In genomic region chr12:33439587-33440011, GRCh38 we compare ENCODE assay signal across 8 cellular contexts. TPM values are rescaled to one million over a fixed set of nuclear protein-coding genes. Genes with fewer than 3 reads are reported as not detected.
DNase-seq lines count a peak whose midpoint lies in the region; ATAC-seq and TF ChIP-seq lines count a peak whose summit lies in the region.

Gene SYT10, minus strand, starts transcription at chr12:33439819. Its CDS starts 297 bp downstream, at chr12:33439522.

- H3K36me3 Mint-ChIP-seq in HFFc6 (ENCODE audit: low read depth) (0 out of 2 replicates have a peak, but pooled peaks cover 5% of the 10 kb centered on the region), brain (no peaks in the 10 kb centered on the region), type B pancreatic cell (peaks cover 12% of the 10 kb centered on the region)

- peak; percentile 37 to 41 for ATAC-seq in lower lobe of right lung
- no peak for ATAC-seq in HG03520 (IDR thresholded peaks at IDR 0.05; ENCODE audit: unreplicated experiment)

- H3K4me1 Mint-ChIP-seq in HFFc6 (ENCODE audit: low read depth) = no peaks in the 10 kb centered on the region
- H3K4me1 Mint-ChIP-seq in brain = peaks cover 10% of the 10 kb centered on the region
- no peaks in the 10 kb centered on the region for H3K4me1 Mint-ChIP-seq in type B pancreatic cell (ENCODE audit: unreplicated experiment)

- H3K9me3 Mint-ChIP-seq in HFFc6 = peaks cover 17% of the 10 kb centered on the region
- H3K9me3 Mint-ChIP-seq in brain = no peaks in the 10 kb centered on the region
- no peaks in the 10 kb centered on the region for H3K9me3 Mint-ChIP-seq in type B pancreatic cell

- no peaks in the 10 kb centered on the region for H3K9me2 ChIP-seq in MM.1S (replicated peaks; ENCODE audit: insufficient read depth, low read length)

- no peak within 1 kb of the TSS for H3K27ac Mint-ChIP-seq in HFFc6
- peak within 1 kb of the TSS in 2 of 5 experiments; percentile 64 to 79 for H3K27ac Mint-ChIP-seq in brain
- no peak within 1 kb of the TSS for H3K27ac Mint-ChIP-seq in type B pancreatic cell

- H3K27me3 Mint-ChIP-seq in HFFc6 (ENCODE audit: insufficient read depth) = peaks cover 6% of the 10 kb centered on the region
- H3K27me3 Mint-ChIP-seq in brain = peaks cover 30% of the 10 kb centered on the region
- peaks cover 86% of the 10 kb centered on the region for H3K27me3 Mint-ChIP-seq in type B pancreatic cell

- H3K4me1 ChIP-seq in lower lobe of right lung (peaks cover 8% of the 10 kb centered on the region), MM.1S (ENCODE audit: low read length) (no peaks in the 10 kb centered on the region)

- no peaks in the 10 kb centered on the region for H3K79me2 ChIP-seq in MM.1S (ENCODE audit: low read length)

- intact Hi-C loops in lower lobe of right lung (cut with DNase I) = no loop called here

- H4K20me1 ChIP-seq in MM.1S (ENCODE audit: insufficient read depth, low read length) = no peaks in the 10 kb centered on the region

- CTCF ChIA-PET in AG04449 (lab: Yijun Ruan, JAX) = no interaction called here

- no peak within 1 kb of the TSS for H3K27ac ChIP-seq in lower lobe of right lung
- H3K27ac ChIP-seq in MM.1S (ENCODE audit: low read length) = no peak within 1 kb of the TSS

- peak within 1 kb of the TSS; percentile 58 for H3K4me3 ChIP-seq in AG04449 (ENCODE audit: low read depth, low read length)
- peak within 1 kb of the TSS; percentile 60 for H3K4me3 ChIP-seq in lower lobe of right lung
- H3K4me3 ChIP-seq in MM.1S (ENCODE audit: low read length) = no peak within 1 kb of the TSS

- H3K4me3 Mint-ChIP-seq in HFFc6 (peak within 1 kb of the TSS; percentile 74), brain (peak within 1 kb of the TSS; percentile 89 to 97 (median 94)), type B pancreatic cell (peak within 1 kb of the TSS; percentile 93)

- no peak for TF ChIP-seq CTCF in AG04449 (IDR thresholded peaks at IDR 0.05; ENCODE audit: insufficient read depth, low read length, missing control alignments)
- no peak for TF ChIP-seq CTCF in HFFc6 (IDR thresholded peaks at IDR 0.05)
- no peak for TF ChIP-seq CTCF in brain (conservative IDR thresholded peaks at IDR 0.05)
- no peak for TF ChIP-seq CTCF in lower lobe of right lung (IDR thresholded peaks at IDR 0.05)
- TF ChIP-seq CTCF in type B pancreatic cell (conservative IDR thresholded peaks at IDR 0.05) = no peak
- TF ChIP-seq CTCF in MM.1S (IDR thresholded peaks at IDR 0.05; ENCODE audit: low read length) = no peak

- POLR2A ChIA-PET in AG04449 (lab: Yijun Ruan, JAX) = no interaction called here

- H3K9me3 ChIP-seq in lower lobe of right lung (no peaks in the 10 kb centered on the region), MM.1S (replicated peaks; ENCODE audit: insufficient read depth, low read length) (no peaks in the 10 kb centered on the region)

- H3K27me3 ChIP-seq in lower lobe of right lung (ENCODE audit: low read depth) (peaks cover 47% of the 10 kb centered on the region), MM.1S (replicated peaks; ENCODE audit: insufficient read depth, low read length) (no peaks in the 10 kb centered on the region)

- no peaks in the 10 kb centered on the region for H3F3A ChIP-seq in MM.1S (ENCODE audit: insufficient read depth, low read length)

- no peak within 1 kb of the TSS for H3K4me2 ChIP-seq in MM.1S (ENCODE audit: low read depth, low read length)

- DNase-seq in AG04449 (ENCODE audit: low read depth, low spot score) (no peak), HFFc6 (no peak), lower lobe of right lung (no peak), type B pancreatic cell (ENCODE audit: extremely low spot score, unreplicated experiment) (no peak), MM.1S (no peak)
- no peak for DNase-seq in central memory CD4-positive, alpha-beta T cell

- no peak within 1 kb of the TSS for H3K9ac ChIP-seq in MM.1S (ENCODE audit: low read length)

- H3K36me3 ChIP-seq in lower lobe of right lung (no peaks in the 10 kb centered on the region), MM.1S (replicated peaks; ENCODE audit: insufficient read depth, low read length) (no peaks in the 10 kb centered on the region)

- H2AFZ ChIP-seq in MM.1S (ENCODE audit: low read length) = no peak within 1 kb of the TSS

RNA-seq across cellular contexts. Expression of gene SYT10, which starts in this region (rescaled TPM):
- not detected for total RNA-seq in HFFc6 (2021; fragmentation: NEBNext Ultra II Directional; extraction: Animal tissue kit (Norgen Biotek cat#: 25700))
- 0.36 TPM for polyA plus RNA-seq in brain (ENCODE audit: insufficient read depth, low read depth, low replicate concordance)
- 0.21 TPM for total RNA-seq in lower lobe of right lung
- total RNA-seq in type B pancreatic cell (ENCODE audit: low replicate concordance) = 1.5 and 1.6 TPM in 2 replicates

Comparison
In these comparisons a context has a peak if more than half of its experiments do, and no peak if none do; other contexts are left out.
1. Peak in ATAC-seq and H3K4me3 ChIP-seq in lower lobe of right lung; RNA of the gene not detected or under 1 TPM.